In the genomic region with DNA sequence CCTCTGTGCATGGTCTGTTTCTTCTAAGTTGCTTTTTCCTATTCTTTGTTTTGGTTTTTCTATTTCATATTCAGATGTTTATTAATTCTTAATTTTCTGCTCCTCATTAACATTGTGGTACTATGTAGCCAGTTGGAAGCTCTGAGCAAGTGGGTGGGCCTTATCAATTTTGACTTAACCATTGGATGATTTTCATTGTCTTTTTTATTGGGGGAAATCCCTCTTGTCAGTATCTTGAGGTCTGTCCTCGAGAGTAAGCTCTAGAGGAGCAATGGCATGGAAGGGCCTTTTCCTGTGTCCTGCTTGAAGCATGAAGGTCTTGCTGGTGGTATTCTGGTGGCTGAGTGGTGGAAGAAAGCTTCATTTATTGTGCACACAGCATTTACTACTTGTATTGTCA, we compare ENCODE assay signal across 7 cellular contexts. TPM values are rescaled to one million over a fixed set of nuclear protein-coding genes. Genes with fewer than 3 reads are reported as not detected.
DNase-seq lines count a peak whose midpoint lies in the region; ATAC-seq and TF ChIP-seq lines count a peak whose summit lies in the region.
"Not testable (repeated sequence)": the region's sequence is repeated elsewhere in the genome, so short reads cannot be mapped to it uniquely, and the experiment has no call there.

No MANE protein-coding gene starts in this region.

- H3K27me3 Mint-ChIP-seq in CD8-positive, alpha-beta memory T cell; activated B cell treated with CpG ODN at 0.5 μM for 24 hours; activated T-helper 1 cell treated with anti-CD3 and anti-CD28 coated beads, Interleukin-12 subunit alpha, Interleukin-12 subunit beta, Interleukin-2, Interleukin-4 antibody, amounts not matched to agents 30 ng/mL and 10 ng/mL and 1 ng/mL, durations not matched to agents 14 hours and 24 hours and 36 hours (ENCODE audit: insufficient read depth); activated naive CD8-positive, alpha-beta T cell treated with anti-CD3 and anti-CD28 coated beads, Interleukin-2, amount 50 U/mL, for 24 hours; immature natural killer cell (ENCODE audit: low read depth in 3 of 3): not testable (repeated sequence)

- H3K9me2 ChIP-seq in OCI-LY1 (ENCODE audit: low read depth, low read length), result not testable (repeated sequence)

- peak overlapping the region; percentile 25; the same call in 1 of the 2 replicates for H3K4me2 ChIP-seq in OCI-LY1 (ENCODE audit: low read length)

- H3K36me3 ChIP-seq in CD8-positive, alpha-beta memory T cell (ENCODE audit: insufficient read depth, low read length), result not testable (repeated sequence)
- H3K36me3 ChIP-seq in OCI-LY1 (ENCODE audit: insufficient read depth, low read length), result peaks cover 49% of the 10 kb centered on the region
- peaks cover 15% of the 10 kb centered on the region for H3K36me3 ChIP-seq in neutrophil

- H3K9me3 ChIP-seq in CD8-positive, alpha-beta memory T cell (ENCODE audit: low read length); OCI-LY1 (ENCODE audit: low read length); neutrophil: not testable (repeated sequence)

- H3K4me1 ChIP-seq in CD8-positive, alpha-beta memory T cell (ENCODE audit: insufficient read depth, low read length), result peaks cover 53% of the 10 kb centered on the region
- peaks cover 62% of the 10 kb centered on the region for H3K4me1 ChIP-seq in OCI-LY1 (ENCODE audit: insufficient read depth, low read length, severe bottlenecking)
- peaks cover 20 to 28% of the 10 kb centered on the region in 2 experiments for H3K4me1 ChIP-seq in neutrophil (ENCODE audit: control insufficient read depth in 1 of 2, insufficient read depth in 1 of 2, low read depth in 1 of 2, low read length in 1 of 2)

- not testable (repeated sequence) for H3K27ac ChIP-seq in CD8-positive, alpha-beta memory T cell (ENCODE audit: low read depth, low read length)
- H3K27ac ChIP-seq in OCI-LY1 (ENCODE audit: low read depth, low read length, poor library complexity, severe bottlenecking) (peak overlapping the region; percentile 20), neutrophil (peak overlapping the region; percentile 74)

- H3K4me3 Mint-ChIP-seq in CD8-positive, alpha-beta memory T cell, result peak overlapping the region; percentile 9 to 73 (median 60)
- peak overlapping the region; percentile 72 for H3K4me3 Mint-ChIP-seq in activated B cell treated with CpG ODN at 0.5 μM for 24 hours
- H3K4me3 Mint-ChIP-seq in activated T-helper 1 cell treated with anti-CD3 and anti-CD28 coated beads, Interleukin-12 subunit alpha, Interleukin-12 subunit beta, Interleukin-2, Interleukin-4 antibody, amounts not matched to agents 30 ng/mL and 10 ng/mL and 1 ng/mL, durations not matched to agents 14 hours and 24 hours and 36 hours, result peak overlapping the region; percentile 29
- peak overlapping the region; percentile 54 for H3K4me3 Mint-ChIP-seq in activated naive CD8-positive, alpha-beta T cell treated with anti-CD3 and anti-CD28 coated beads, Interleukin-2, amount 50 U/mL, for 24 hours
- peak overlapping the region; percentile 45 to 71 (median 70) for H3K4me3 Mint-ChIP-seq in immature natural killer cell

- not testable (repeated sequence) for H3K27me3 ChIP-seq in CD8-positive, alpha-beta memory T cell (ENCODE audit: insufficient read depth, low read length, poor library complexity, severe bottlenecking); OCI-LY1 (ENCODE audit: insufficient read depth, low read length); neutrophil

- POLR2A ChIA-PET in CD8-positive, alpha-beta memory T cell (lab: Charles Lee), result not testable (repeated sequence)
- POLR2A ChIA-PET in activated B cell treated with CpG ODN at 0.5 μM for 24 hours (lab: Charles Lee), result interaction anchor here (0.7 to 1.4 kb wide), 7 partner anchors 17 to 358 kb away, joined by 3 to 6 read pairs (median 4); a partner anchor contains a TSS

- H3K9me3 Mint-ChIP-seq in CD8-positive, alpha-beta memory T cell; activated B cell treated with CpG ODN at 0.5 μM for 24 hours; activated T-helper 1 cell treated with anti-CD3 and anti-CD28 coated beads, Interleukin-12 subunit alpha, Interleukin-12 subunit beta, Interleukin-2, Interleukin-4 antibody, amounts not matched to agents 30 ng/mL and 10 ng/mL and 1 ng/mL, durations not matched to agents 14 hours and 24 hours and 36 hours; activated naive CD8-positive, alpha-beta T cell treated with anti-CD3 and anti-CD28 coated beads, Interleukin-2, amount 50 U/mL, for 24 hours; immature natural killer cell: not testable (repeated sequence)

- not testable (repeated sequence) for H3K4me3 ChIP-seq in CD8-positive, alpha-beta memory T cell (ENCODE audit: low read length); OCI-LY1 (ENCODE audit: low read depth, low read length, poor library complexity, severe bottlenecking)
- H3K4me3 ChIP-seq in neutrophil (ENCODE audit: low read depth in 1 of 2, low read length in 1 of 2), result peak overlapping the region in 1 of 2 experiments; percentile 21

- peak overlapping the region in 7 of 8 donors; percentile 4 to 65 (median 28) for H3K27ac Mint-ChIP-seq in CD8-positive, alpha-beta memory T cell
- peak overlapping the region; percentile 81 for H3K27ac Mint-ChIP-seq in activated B cell treated with CpG ODN at 0.5 μM for 24 hours
- peak overlapping the region; percentile 19 for H3K27ac Mint-ChIP-seq in activated T-helper 1 cell treated with anti-CD3 and anti-CD28 coated beads, Interleukin-12 subunit alpha, Interleukin-12 subunit beta, Interleukin-2, Interleukin-4 antibody, amounts not matched to agents 30 ng/mL and 10 ng/mL and 1 ng/mL, durations not matched to agents 14 hours and 24 hours and 36 hours
- peak overlapping the region; percentile 68 for H3K27ac Mint-ChIP-seq in activated naive CD8-positive, alpha-beta T cell treated with anti-CD3 and anti-CD28 coated beads, Interleukin-2, amount 50 U/mL, for 24 hours
- H3K27ac Mint-ChIP-seq in immature natural killer cell, result peak overlapping the region; percentile 51 to 89 (median 80)

- peaks cover 6 to 46% (median 13%) of the 10 kb centered on the region in 3 donors for H3K36me3 Mint-ChIP-seq in CD8-positive, alpha-beta memory T cell
- H3K36me3 Mint-ChIP-seq in activated B cell treated with CpG ODN at 0.5 μM for 24 hours (ENCODE audit: low read depth), result peaks cover 33% of the 10 kb centered on the region
- peaks cover 18% of the 10 kb centered on the region for H3K36me3 Mint-ChIP-seq in activated T-helper 1 cell treated with anti-CD3 and anti-CD28 coated beads, Interleukin-12 subunit alpha, Interleukin-12 subunit beta, Interleukin-2, Interleukin-4 antibody, amounts not matched to agents 30 ng/mL and 10 ng/mL and 1 ng/mL, durations not matched to agents 14 hours and 24 hours and 36 hours (ENCODE audit: low read depth)
- H3K36me3 Mint-ChIP-seq in activated naive CD8-positive, alpha-beta T cell treated with anti-CD3 and anti-CD28 coated beads, Interleukin-2, amount 50 U/mL, for 24 hours (ENCODE audit: low read depth), result peaks cover 26% of the 10 kb centered on the region
- peaks cover 8 to 13% (median 9%) of the 10 kb centered on the region in 3 donors for H3K36me3 Mint-ChIP-seq in immature natural killer cell

- H3K9ac ChIP-seq in OCI-LY1 (ENCODE audit: low read length), result not testable (repeated sequence)

- TF ChIP-seq CTCF in OCI-LY1 (IDR thresholded peaks at IDR 0.05; ENCODE audit: low read length); activated B cell treated with CpG ODN at 0.5 μM for 24 hours (IDR thresholded peaks at IDR 0.05); neutrophil (IDR thresholded peaks at IDR 0.05): not testable (repeated sequence)

- peaks cover 100% of the 10 kb centered on the region for H3K79me2 ChIP-seq in OCI-LY1 (ENCODE audit: insufficient read depth, low read length)

- H4K20me1 ChIP-seq in OCI-LY1 (ENCODE audit: insufficient read depth, low read length), result not testable (repeated sequence)

- H2AFZ ChIP-seq in OCI-LY1 (ENCODE audit: low read length), result not testable (repeated sequence)

- intact Hi-C loops in activated B cell treated with CpG ODN at 0.5 μM for 24 hours (cut with micrococcal nuclease); activated T-helper 1 cell treated with anti-CD3 and anti-CD28 coated beads, Interleukin-12 subunit alpha, Interleukin-12 subunit beta, Interleukin-2, Interleukin-4 antibody, amounts not matched to agents 30 ng/mL and 10 ng/mL and 1 ng/mL, durations not matched to agents 14 hours and 24 hours and 36 hours (cut with micrococcal nuclease): not testable (repeated sequence)

- ATAC-seq in activated B cell treated with CpG ODN at 0.5 μM for 24 hours (ENCODE audit: low read depth), result not testable (repeated sequence)
- peak; percentile 45 for ATAC-seq in activated naive CD8-positive, alpha-beta T cell treated with anti-CD3 and anti-CD28 coated beads, Interleukin-2, amount 50 U/mL, for 24 hours

- not testable (repeated sequence) for DNase-seq in CD8-positive, alpha-beta memory T cell; activated B cell treated with CpG ODN at 0.5 μM for 24 hours; activated T-helper 1 cell treated with anti-CD3 and anti-CD28 coated beads, Interleukin-12 subunit alpha, Interleukin-12 subunit beta, Interleukin-2, Interleukin-4 antibody, amounts not matched to agents 30 ng/mL and 10 ng/mL and 1 ng/mL, durations not matched to agents 14 hours and 24 hours and 36 hours (ENCODE audit: low spot score); activated naive CD8-positive, alpha-beta T cell treated with anti-CD3 and anti-CD28 coated beads, Interleukin-2, amount 50 U/mL, for 24 hours; immature natural killer cell

- CTCF ChIA-PET in CD8-positive, alpha-beta memory T cell (lab: Charles Lee); activated B cell treated with CpG ODN at 0.5 μM for 24 hours (lab: Charles Lee): not testable (repeated sequence)

- H3K4me1 Mint-ChIP-seq in CD8-positive, alpha-beta memory T cell, result peaks cover 77 to 96% (median 93%) of the 10 kb centered on the region in 3 donors
- peaks cover 70% of the 10 kb centered on the region for H3K4me1 Mint-ChIP-seq in activated B cell treated with CpG ODN at 0.5 μM for 24 hours
- H3K4me1 Mint-ChIP-seq in activated T-helper 1 cell treated with anti-CD3 and anti-CD28 coated beads, Interleukin-12 subunit alpha, Interleukin-12 subunit beta, Interleukin-2, Interleukin-4 antibody, amounts not matched to agents 30 ng/mL and 10 ng/mL and 1 ng/mL, durations not matched to agents 14 hours and 24 hours and 36 hours (ENCODE audit: low read depth), result peaks cover 35% of the 10 kb centered on the region
- H3K4me1 Mint-ChIP-seq in activated naive CD8-positive, alpha-beta T cell treated with anti-CD3 and anti-CD28 coated beads, Interleukin-2, amount 50 U/mL, for 24 hours, result peaks cover 71% of the 10 kb centered on the region
- peaks cover 73 to 100% of the 10 kb centered on the region in 2 donors for H3K4me1 Mint-ChIP-seq in immature natural killer cell

- not testable (repeated sequence) for H3F3A ChIP-seq in OCI-LY1 (ENCODE audit: insufficient read depth, low read length)

RNA-seq across cellular contexts. Expression of a gene that starts 31.1 kb away (rescaled TPM):
- 10 to 100 TPM; 78.8 to 82.4 TPM for total RNA-seq in CD8-positive, alpha-beta memory T cell
- polyA plus RNA-seq in CD8-positive, alpha-beta memory T cell, result 25.1 TPM
- total RNA-seq in activated B cell treated with CpG ODN at 0.5 μM for 24 hours, result 166 and 174 TPM in 2 replicates
- 76.6 and 78.4 TPM in 2 replicates for total RNA-seq in activated T-helper 1 cell treated with anti-CD3 and anti-CD28 coated beads, Interleukin-12 subunit alpha, Interleukin-12 subunit beta, Interleukin-2, Interleukin-4 antibody, amounts not matched to agents 30 ng/mL and 10 ng/mL and 1 ng/mL, durations not matched to agents 14 hours and 24 hours and 36 hours
- polyA plus RNA-seq in immature natural killer cell, result 10 to 100 TPM in 2 of 3 donors, 1 to 10 TPM in 1; 5.0 to 30.9 (median 14.3) TPM

Comparison
In these comparisons a context has a peak if more than half of its experiments do, and no peak if none do; other contexts are left out.
1. H3K27ac Mint-ChIP-seq: peak in every context shown above with its lines; median percentile 81 in activated B cell treated with CpG ODN at 0.5 μM for 24 hours; 80 in immature natural killer cell; 68 in activated naive CD8-positive, alpha-beta T cell treated with anti-CD3 and anti-CD28 coated beads, Interleukin-2, amount 50 U/mL, for 24 hours; 28 in CD8-positive, alpha-beta memory T cell; 19 in activated T-helper 1 cell treated with anti-CD3 and anti-CD28 coated beads, Interleukin-12 subunit alpha, Interleukin-12 subunit beta, Interleukin-2, Interleukin-4 antibody, amounts not matched to agents 30 ng/mL and 10 ng/mL and 1 ng/mL, durations not matched to agents 14 hours and 24 hours and 36 hours.